In the genomic region with DNA sequence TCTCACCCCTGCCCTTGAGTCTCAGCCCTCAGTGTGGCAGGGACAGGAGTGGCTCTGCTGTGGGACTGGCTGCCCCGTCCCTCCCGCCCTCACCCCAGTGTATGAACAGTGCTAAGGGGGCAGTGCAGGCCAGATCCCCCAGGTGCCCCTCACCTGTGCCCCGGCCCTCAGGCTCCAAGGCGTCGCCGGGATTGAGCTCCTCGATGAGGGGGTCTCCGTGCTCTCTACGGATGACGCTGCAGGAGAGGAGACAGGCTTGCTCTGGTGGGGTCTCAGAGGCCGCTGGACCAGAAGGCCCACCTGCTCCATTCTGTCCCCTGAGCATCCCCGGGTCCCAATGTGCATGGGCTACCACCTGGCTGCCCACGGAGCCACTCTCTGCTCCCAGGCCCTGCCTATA, we compare ENCODE assay signal across 28 cellular contexts.
"Had no signal": no experiment of that assay in that cellular context is flagged by ENCODE, and none has a peak within 500 bp of the region (broad histone marks: within the 10 kb centered on the region; RNA-seq: fewer than 3 reads in every experiment).

No MANE protein-coding gene starts in this region.

- ATAC-seq: stimulated activated effector memory CD8-positive, alpha-beta T cell treated with anti-CD3 and anti-CD28 coated beads, Interleukin-12 subunit alpha, Interleukin-12 subunit beta, amount 100 ng/mL, for 72 hours; stimulated activated memory B cell treated with anti-CD40 and anti-IgM and Interleukin-4, amounts not matched to agents 10 μg/mL and 1 μg/mL and 100 μg/mL, for 72 hours; stimulated activated naive B cell treated with anti-CD40 and anti-IgM and Interleukin-4, amounts not matched to agents 10 μg/mL and 1 μg/mL and 100 μg/mL, for 72 hours; stimulated activated naive CD8-positive, alpha-beta T cell treated with anti-CD3 and anti-CD28 coated beads, Interleukin-15, amount 100 ng/mL, for 72 hours; stimulated activated naive CD8-positive, alpha-beta T cell treated with anti-CD3 and anti-CD28 coated beads, Interleukin-15, Interleukin-2, amounts not matched to agents 100 U/mL and 50 U/mL, for 24 hours; upper lobe of right lung had no signal

- H3K4me1 ChIP-seq: suprapubic skin, testis, tibial artery, tibial nerve, uterus, vagina had no signal

- H3K4me3 ChIP-seq: stomach, suprapubic skin, testis, thoracic aorta, thyroid gland, tibial artery, tibial nerve, transverse colon, upper lobe of left lung, upper lobe of right lung, uterus, vagina had no signal

- H3K4me3 Mint-ChIP-seq: stimulated activated effector memory CD8-positive, alpha-beta T cell treated with anti-CD3 and anti-CD28 coated beads, Interleukin-12 subunit alpha, Interleukin-12 subunit beta, amount 100 ng/mL, for 72 hours; stimulated activated memory B cell treated with anti-CD40 and anti-IgM and Interleukin-4, amounts not matched to agents 10 μg/mL and 1 μg/mL and 100 μg/mL, for 72 hours; stimulated activated naive B cell treated with anti-CD40 and anti-IgM and Interleukin-4, amounts not matched to agents 10 μg/mL and 1 μg/mL and 100 μg/mL, for 72 hours; stimulated activated naive CD8-positive, alpha-beta T cell treated with anti-CD3 and anti-CD28 coated beads, Interleukin-15, amount 100 ng/mL, for 72 hours; stimulated activated naive CD8-positive, alpha-beta T cell treated with anti-CD3 and anti-CD28 coated beads, Interleukin-15, Interleukin-2, amounts not matched to agents 100 ng/mL and 50 ng/mL, for 24 hours; type B pancreatic cell had no signal

- H3K9me3 Mint-ChIP-seq: stimulated activated effector memory CD8-positive, alpha-beta T cell treated with anti-CD3 and anti-CD28 coated beads, Interleukin-12 subunit alpha, Interleukin-12 subunit beta, amount 100 ng/mL, for 72 hours; stimulated activated memory B cell treated with anti-CD40 and anti-IgM and Interleukin-4, amounts not matched to agents 10 μg/mL and 1 μg/mL and 100 μg/mL, for 72 hours; stimulated activated naive B cell treated with anti-CD40 and anti-IgM and Interleukin-4, amounts not matched to agents 10 μg/mL and 1 μg/mL and 100 μg/mL, for 72 hours; stimulated activated naive CD8-positive, alpha-beta T cell treated with anti-CD3 and anti-CD28 coated beads, Interleukin-15, amount 100 ng/mL, for 72 hours; stimulated activated naive CD8-positive, alpha-beta T cell treated with anti-CD3 and anti-CD28 coated beads, Interleukin-15, Interleukin-2, amounts not matched to agents 100 ng/mL and 50 ng/mL, for 24 hours; type B pancreatic cell had no signal

- H3K36me3 Mint-ChIP-seq: stimulated activated effector memory CD8-positive, alpha-beta T cell treated with anti-CD3 and anti-CD28 coated beads, Interleukin-12 subunit alpha, Interleukin-12 subunit beta, amount 100 ng/mL, for 72 hours; stimulated activated memory B cell treated with anti-CD40 and anti-IgM and Interleukin-4, amounts not matched to agents 10 μg/mL and 1 μg/mL and 100 μg/mL, for 72 hours; stimulated activated naive B cell treated with anti-CD40 and anti-IgM and Interleukin-4, amounts not matched to agents 10 μg/mL and 1 μg/mL and 100 μg/mL, for 72 hours; type B pancreatic cell had no signal

- H3K36me3 ChIP-seq: stomach, suprapubic skin, thoracic aorta, thyroid gland, tibial artery, tibial nerve, transverse colon, upper lobe of left lung, upper lobe of right lung, uterus, vagina had no signal

- DNase-seq: stimulated activated CD4-positive, alpha-beta T cell treated with anti-CD3 and anti-CD28 coated beads, Interleukin-2, amount 100 ng/mL, for 48 hours; stimulated activated CD4-positive, alpha-beta T cell treated with anti-CD3 and anti-CD28 coated beads, Interleukin-4, amount 100 ng/mL, for 1 hour; stimulated activated CD4-positive, alpha-beta T cell treated with anti-CD3 and anti-CD28 coated beads, Interleukin-4, amount 100 ng/mL, for 24 hours; stimulated activated CD4-positive, alpha-beta T cell treated with anti-CD3 and anti-CD28 coated beads, Interleukin-4, amount 100 ng/mL, for 4 hours; stimulated activated CD8-positive, alpha-beta memory T cell treated with anti-CD3 and anti-CD28 coated beads, Interleukin-4, amount 100 ng/mL, for 48 hours; stimulated activated naive B cell treated with anti-CD40 and anti-IgM and Interleukin-4, amounts not matched to agents 10 μg/mL and 1 μg/mL and 100 μg/mL, for 72 hours; stimulated activated naive CD4-positive, alpha-beta T cell; stimulated activated naive CD4-positive, alpha-beta T cell treated with Interleukin-2 at 50 U/mL for 16 hours; stimulated activated naive CD8-positive, alpha-beta T cell treated with anti-CD3 and anti-CD28 coated beads, Interleukin-15, amount 100 ng/mL, for 72 hours; stimulated activated naive CD8-positive, alpha-beta T cell treated with anti-CD3 and anti-CD28 coated beads, Interleukin-15, Interleukin-2, amounts not matched to agents 100 U/mL and 50 U/mL, for 24 hours; stomach; substantia nigra; testis; thyroid gland; tibial artery; transverse colon; trophoblast cell; upper lobe of right lung; uterus had no signal

- H3K9me3 ChIP-seq: stomach, suprapubic skin, testis, thoracic aorta, thyroid gland, tibial artery, tibial nerve, transverse colon, upper lobe of left lung, upper lobe of right lung, uterus, vagina had no signal

- H3K4me1 Mint-ChIP-seq: stimulated activated effector memory CD8-positive, alpha-beta T cell treated with anti-CD3 and anti-CD28 coated beads, Interleukin-12 subunit alpha, Interleukin-12 subunit beta, amount 100 ng/mL, for 72 hours; stimulated activated memory B cell treated with anti-CD40 and anti-IgM and Interleukin-4, amounts not matched to agents 10 μg/mL and 1 μg/mL and 100 μg/mL, for 72 hours; stimulated activated naive B cell treated with anti-CD40 and anti-IgM and Interleukin-4, amounts not matched to agents 10 μg/mL and 1 μg/mL and 100 μg/mL, for 72 hours; stimulated activated naive CD8-positive, alpha-beta T cell treated with anti-CD3 and anti-CD28 coated beads, Interleukin-15, amount 100 ng/mL, for 72 hours had no signal

- H3K27me3 Mint-ChIP-seq: stimulated activated naive CD8-positive, alpha-beta T cell treated with anti-CD3 and anti-CD28 coated beads, Interleukin-15, amount 100 ng/mL, for 72 hours; stimulated activated naive CD8-positive, alpha-beta T cell treated with anti-CD3 and anti-CD28 coated beads, Interleukin-15, Interleukin-2, amounts not matched to agents 100 ng/mL and 50 ng/mL, for 24 hours had no signal

- H3K27ac ChIP-seq: stomach, suprapubic skin, testis, thoracic aorta, thyroid gland, tibial artery, tibial nerve, transverse colon, upper lobe of right lung, uterus, vagina had no signal

- H3K27ac Mint-ChIP-seq: stimulated activated effector memory CD8-positive, alpha-beta T cell treated with anti-CD3 and anti-CD28 coated beads, Interleukin-12 subunit alpha, Interleukin-12 subunit beta, amount 100 ng/mL, for 72 hours; stimulated activated memory B cell treated with anti-CD40 and anti-IgM and Interleukin-4, amounts not matched to agents 10 μg/mL and 1 μg/mL and 100 μg/mL, for 72 hours; stimulated activated naive B cell treated with anti-CD40 and anti-IgM and Interleukin-4, amounts not matched to agents 10 μg/mL and 1 μg/mL and 100 μg/mL, for 72 hours; stimulated activated naive CD8-positive, alpha-beta T cell treated with anti-CD3 and anti-CD28 coated beads, Interleukin-15, amount 100 ng/mL, for 72 hours; stimulated activated naive CD8-positive, alpha-beta T cell treated with anti-CD3 and anti-CD28 coated beads, Interleukin-15, Interleukin-2, amounts not matched to agents 100 ng/mL and 50 ng/mL, for 24 hours; type B pancreatic cell had no signal

- H3K27me3 ChIP-seq: testis, thyroid gland, tibial nerve, upper lobe of left lung, upper lobe of right lung, uterus, vagina had no signal
